In the genomic region with DNA sequence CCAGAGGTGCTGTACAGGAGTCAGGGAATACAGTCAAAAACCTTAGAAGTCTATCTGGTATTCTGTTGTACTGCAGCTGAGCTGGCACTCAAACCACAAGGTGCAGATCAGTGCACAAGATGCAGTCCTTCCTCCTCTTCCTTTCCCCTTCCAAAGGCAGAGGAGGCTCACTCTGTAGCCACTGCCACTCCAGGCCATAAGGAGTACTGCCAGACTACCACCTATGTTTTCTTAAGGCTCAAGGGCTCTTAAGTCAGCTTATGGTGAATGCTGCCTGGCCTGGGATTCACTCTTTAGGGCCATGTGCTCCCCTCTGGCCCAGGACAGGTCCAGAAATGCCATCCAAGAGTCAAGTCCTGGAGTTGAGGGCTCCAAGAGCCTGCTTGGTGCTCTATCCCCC, we compare ENCODE assay signal across 2 cellular contexts.
TF ChIP-seq lines count a peak whose summit lies in the region.

No MANE protein-coding gene starts in this region.

TF ChIP-seq in HCT116, 20 proteins besides CTCF, POLR2A, EP300 and RAD21:
- TF ChIP-seq ZBTB33 (IDR thresholded peaks at IDR 0.05; ENCODE audit: extremely low read depth, insufficient replicate concordance, low read length) = no peak
- TF ChIP-seq, protein P1, sequence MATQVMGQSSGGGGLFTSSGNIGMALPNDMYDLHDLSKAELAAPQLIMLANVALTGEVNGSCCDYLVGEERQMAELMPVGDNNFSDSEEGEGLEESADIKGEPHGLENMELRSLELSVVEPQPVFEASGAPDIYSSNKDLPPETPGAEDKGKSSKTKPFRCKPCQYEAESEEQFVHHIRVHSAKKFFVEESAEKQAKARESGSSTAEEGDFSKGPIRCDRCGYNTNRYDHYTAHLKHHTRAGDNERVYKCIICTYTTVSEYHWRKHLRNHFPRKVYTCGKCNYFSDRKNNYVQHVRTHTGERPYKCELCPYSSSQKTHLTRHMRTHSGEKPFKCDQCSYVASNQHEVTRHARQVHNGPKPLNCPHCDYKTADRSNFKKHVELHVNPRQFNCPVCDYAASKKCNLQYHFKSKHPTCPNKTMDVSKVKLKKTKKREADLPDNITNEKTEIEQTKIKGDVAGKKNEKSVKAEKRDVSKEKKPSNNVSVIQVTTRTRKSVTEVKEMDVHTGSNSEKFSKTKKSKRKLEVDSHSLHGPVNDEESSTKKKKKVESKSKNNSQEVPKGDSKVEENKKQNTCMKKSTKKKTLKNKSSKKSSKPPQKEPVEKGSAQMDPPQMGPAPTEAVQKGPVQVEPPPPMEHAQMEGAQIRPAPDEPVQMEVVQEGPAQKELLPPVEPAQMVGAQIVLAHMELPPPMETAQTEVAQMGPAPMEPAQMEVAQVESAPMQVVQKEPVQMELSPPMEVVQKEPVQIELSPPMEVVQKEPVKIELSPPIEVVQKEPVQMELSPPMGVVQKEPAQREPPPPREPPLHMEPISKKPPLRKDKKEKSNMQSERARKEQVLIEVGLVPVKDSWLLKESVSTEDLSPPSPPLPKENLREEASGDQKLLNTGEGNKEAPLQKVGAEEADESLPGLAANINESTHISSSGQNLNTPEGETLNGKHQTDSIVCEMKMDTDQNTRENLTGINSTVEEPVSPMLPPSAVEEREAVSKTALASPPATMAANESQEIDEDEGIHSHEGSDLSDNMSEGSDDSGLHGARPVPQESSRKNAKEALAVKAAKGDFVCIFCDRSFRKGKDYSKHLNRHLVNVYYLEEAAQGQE (IDR thresholded peaks at IDR 0.05; ENCODE audit: low read depth) = no peak
- no peak for TF ChIP-seq SIN3A (IDR thresholded peaks at IDR 0.05; ENCODE audit: low read depth)
- no peak for TF ChIP-seq MAX (IDR thresholded peaks at IDR 0.05)
- no peak for TF ChIP-seq EZH2 (IDR thresholded peaks at IDR 0.05)
- no peak for TF ChIP-seq ZFX (IDR thresholded peaks at IDR 0.05)
- TF ChIP-seq POLR2AphosphoS5 (IDR thresholded peaks at IDR 0.05; ENCODE audit: low read depth, low read length) = no peak
- TF ChIP-seq CEBPB (IDR thresholded peaks at IDR 0.05; ENCODE audit: low read depth) = no peak
- TF ChIP-seq EGR1 (IDR thresholded peaks at IDR 0.05; ENCODE audit: low read depth) = no peak

TF ChIP-seq in HepG2, 621 proteins besides CTCF, POLR2A, EP300 and RAD21:
- TF ChIP-seq, protein P1 (IDR thresholded peaks at IDR 0.05; ENCODE audit: borderline replicate concordance in 1 of 2, low read depth in 1 of 2, low read length in 2 of 2) = no peak
- TF ChIP-seq ZSCAN20 (CRISPR knock-in tag; IDR thresholded peaks at IDR 0.05; ENCODE audit: borderline replicate concordance) (no peak), ATAD3A (CRISPR knock-in tag; IDR thresholded peaks at IDR 0.05) (no peak), ETV5 (CRISPR knock-in tag; IDR thresholded peaks at IDR 0.05; ENCODE audit: borderline replicate concordance) (no peak), FOXK2 (IDR thresholded peaks at IDR 0.05) (no peak), ZKSCAN8 (CRISPR knock-in tag; IDR thresholded peaks at IDR 0.05; ENCODE audit: borderline replicate concordance) (no peak), EHMT2 (IDR thresholded peaks at IDR 0.05; ENCODE audit: borderline replicate concordance, low read depth, low read length) (no peak), ZNF709 (CRISPR knock-in tag; IDR thresholded peaks at IDR 0.05) (no peak), DPF2 (CRISPR knock-in tag; IDR thresholded peaks at IDR 0.05; ENCODE audit: borderline replicate concordance, low read depth) (no peak), JUNB (CRISPR knock-in tag; IDR thresholded peaks at IDR 0.05; ENCODE audit: borderline replicate concordance) (no peak), SMARCE1 (IDR thresholded peaks at IDR 0.05; ENCODE audit: borderline replicate concordance) (no peak), HNRNPK (IDR thresholded peaks at IDR 0.05; ENCODE audit: low read depth, low read length, poor library complexity, severe bottlenecking) (no peak), ZNF879 (CRISPR knock-in tag; IDR thresholded peaks at IDR 0.05) (no peak), MAF1 (CRISPR knock-in tag; IDR thresholded peaks at IDR 0.05; ENCODE audit: borderline replicate concordance) (no peak), ZNF354B (CRISPR knock-in tag; IDR thresholded peaks at IDR 0.05) (no peak)
- TF ChIP-seq, protein P2, sequence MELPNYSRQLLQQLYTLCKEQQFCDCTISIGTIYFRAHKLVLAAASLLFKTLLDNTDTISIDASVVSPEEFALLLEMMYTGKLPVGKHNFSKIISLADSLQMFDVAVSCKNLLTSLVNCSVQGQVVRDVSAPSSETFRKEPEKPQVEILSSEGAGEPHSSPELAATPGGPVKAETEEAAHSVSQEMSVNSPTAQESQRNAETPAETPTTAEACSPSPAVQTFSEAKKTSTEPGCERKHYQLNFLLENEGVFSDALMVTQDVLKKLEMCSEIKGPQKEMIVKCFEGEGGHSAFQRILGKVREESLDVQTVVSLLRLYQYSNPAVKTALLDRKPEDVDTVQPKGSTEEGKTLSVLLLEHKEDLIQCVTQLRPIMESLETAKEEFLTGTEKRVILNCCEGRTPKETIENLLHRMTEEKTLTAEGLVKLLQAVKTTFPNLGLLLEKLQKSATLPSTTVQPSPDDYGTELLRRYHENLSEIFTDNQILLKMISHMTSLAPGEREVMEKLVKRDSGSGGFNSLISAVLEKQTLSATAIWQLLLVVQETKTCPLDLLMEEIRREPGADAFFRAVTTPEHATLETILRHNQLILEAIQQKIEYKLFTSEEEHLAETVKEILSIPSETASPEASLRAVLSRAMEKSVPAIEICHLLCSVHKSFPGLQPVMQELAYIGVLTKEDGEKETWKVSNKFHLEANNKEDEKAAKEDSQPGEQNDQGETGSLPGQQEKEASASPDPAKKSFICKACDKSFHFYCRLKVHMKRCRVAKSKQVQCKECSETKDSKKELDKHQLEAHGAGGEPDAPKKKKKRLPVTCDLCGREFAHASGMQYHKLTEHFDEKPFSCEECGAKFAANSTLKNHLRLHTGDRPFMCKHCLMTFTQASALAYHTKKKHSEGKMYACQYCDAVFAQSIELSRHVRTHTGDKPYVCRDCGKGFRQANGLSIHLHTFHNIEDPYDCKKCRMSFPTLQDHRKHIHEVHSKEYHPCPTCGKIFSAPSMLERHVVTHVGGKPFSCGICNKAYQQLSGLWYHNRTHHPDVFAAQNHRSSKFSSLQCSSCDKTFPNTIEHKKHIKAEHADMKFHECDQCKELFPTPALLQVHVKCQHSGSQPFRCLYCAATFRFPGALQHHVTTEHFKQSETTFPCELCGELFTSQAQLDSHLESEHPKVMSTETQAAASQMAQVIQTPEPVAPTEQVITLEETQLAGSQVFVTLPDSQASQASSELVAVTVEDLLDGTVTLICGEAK (IDR thresholded peaks at IDR 0.05) = no peak
- TF ChIP-seq, protein P2 (CRISPR knock-in tag; IDR thresholded peaks at IDR 0.05) = no peak
- TF ChIP-seq, protein P3, sequence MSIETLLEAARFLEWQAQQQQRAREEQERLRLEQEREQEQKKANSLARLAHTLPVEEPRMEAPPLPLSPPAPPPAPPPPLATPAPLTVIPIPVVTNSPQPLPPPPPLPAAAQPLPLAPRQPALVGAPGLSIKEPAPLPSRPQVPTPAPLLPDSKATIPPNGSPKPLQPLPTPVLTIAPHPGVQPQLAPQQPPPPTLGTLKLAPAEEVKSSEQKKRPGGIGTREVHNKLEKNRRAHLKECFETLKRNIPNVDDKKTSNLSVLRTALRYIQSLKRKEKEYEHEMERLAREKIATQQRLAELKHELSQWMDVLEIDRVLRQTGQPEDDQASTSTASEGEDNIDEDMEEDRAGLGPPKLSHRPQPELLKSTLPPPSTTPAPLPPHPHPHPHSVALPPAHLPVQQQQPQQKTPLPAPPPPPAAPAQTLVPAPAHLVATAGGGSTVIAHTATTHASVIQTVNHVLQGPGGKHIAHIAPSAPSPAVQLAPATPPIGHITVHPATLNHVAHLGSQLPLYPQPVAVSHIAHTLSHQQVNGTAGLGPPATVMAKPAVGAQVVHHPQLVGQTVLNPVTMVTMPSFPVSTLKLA (IDR thresholded peaks at IDR 0.05) = no peak
